In the genomic region with DNA sequence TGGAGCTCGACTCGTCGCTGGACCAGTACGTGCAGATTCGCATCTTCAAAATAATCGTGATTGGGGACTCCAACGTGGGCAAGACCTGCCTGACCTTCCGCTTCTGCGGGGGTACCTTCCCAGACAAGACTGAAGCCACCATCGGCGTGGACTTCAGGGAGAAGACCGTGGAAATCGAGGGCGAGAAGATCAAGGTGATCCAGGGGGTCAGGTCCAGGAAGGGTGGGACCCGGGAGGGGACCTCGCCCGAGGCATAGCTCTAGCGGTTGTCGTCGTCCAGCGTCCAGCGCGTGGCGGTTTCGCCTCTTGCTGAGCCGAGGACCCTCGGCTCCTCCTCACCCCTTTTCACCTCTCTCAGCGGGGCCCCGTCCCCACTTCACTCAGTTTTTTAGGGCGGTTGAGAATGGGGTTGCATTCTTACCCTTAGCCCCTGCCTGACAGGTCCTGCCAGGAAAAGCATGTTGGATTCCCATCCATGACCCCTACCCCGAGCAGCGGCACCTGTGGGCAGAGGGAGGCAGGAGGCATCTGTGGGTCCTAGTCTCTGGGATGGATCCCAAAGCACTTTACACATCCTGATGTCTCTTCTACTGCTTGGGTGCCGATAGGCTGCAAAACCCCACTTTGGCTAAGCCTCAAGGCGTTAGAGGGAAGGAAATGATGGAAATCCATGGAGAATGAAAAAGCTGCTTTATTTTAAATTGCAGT, we compare ENCODE assay signal across 1 cellular context.
TF ChIP-seq lines count a peak whose summit lies in the region.

No MANE protein-coding gene starts in this region.

TF ChIP-seq in endothelial cell of umbilical vein, 7 proteins besides CTCF, POLR2A, EP300 and RAD21 (continued from another document):
- TF ChIP-seq MAX (IDR thresholded peaks at IDR 0.05; ENCODE audit: insufficient read depth, insufficient read length) = no peak
- TF ChIP-seq JUN (IDR thresholded peaks at IDR 0.05; ENCODE audit: borderline replicate concordance, insufficient read depth, insufficient read length, low read depth) = no peak
- no peak for TF ChIP-seq POLR2AphosphoS5 (IDR thresholded peaks at IDR 0.05; ENCODE audit: insufficient read depth, low read depth, low read length)
- no peak for TF ChIP-seq FOS (IDR thresholded peaks at IDR 0.05; ENCODE audit: borderline replicate concordance, insufficient read depth, low read length)
